In the genomic region with DNA sequence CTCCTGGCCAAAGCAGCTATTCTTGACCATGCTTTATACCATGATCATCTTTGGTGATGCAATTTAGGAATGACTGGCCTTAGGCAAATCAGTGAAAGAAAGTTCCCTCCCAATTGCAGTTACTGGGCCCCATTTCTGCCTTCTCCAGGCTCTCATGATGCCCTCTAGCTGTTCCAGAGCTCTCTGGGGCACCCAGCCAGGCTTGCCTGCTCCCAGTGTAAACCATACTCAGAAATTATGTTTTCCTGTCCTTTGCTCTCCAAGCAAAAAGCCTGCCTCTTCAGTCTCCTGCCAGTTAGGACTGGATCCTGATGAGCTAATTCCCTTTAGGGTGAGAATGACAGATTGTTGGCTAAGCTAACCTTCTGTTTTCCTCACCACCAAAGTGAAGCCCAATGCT, we compare ENCODE assay signal across 8 cellular contexts.
DNase-seq lines count a peak whose midpoint lies in the region; ATAC-seq, FAIRE-seq and TF ChIP-seq lines count a peak whose summit lies in the region.
"Had no signal": no experiment of that assay in that cellular context is flagged by ENCODE, and none has a peak within 500 bp of the region (broad histone marks: within the 10 kb centered on the region; RNA-seq: fewer than 3 reads in every experiment).

No MANE protein-coding gene starts in this region.

- ATAC-seq in HG03108 (IDR thresholded peaks at IDR 0.05; ENCODE audit: unreplicated experiment): no peak

- FAIRE-seq in HTR-8/SVneo (lab: Jason Lieb, UNC): no peak
- no peak for FAIRE-seq in RCC 7860 (lab: Jason Lieb, UNC)

- H3K79me2 ChIP-seq in SK-N-SH (ENCODE audit: insufficient read depth): no peaks in the 10 kb centered on the region

- no peak overlapping the region for H3K9ac ChIP-seq in SK-N-SH

- CTCF ChIA-PET in SK-N-SH (lab: Yijun Ruan, JAX): interaction anchor here (1.2 kb wide), 1 partner anchor 30 kb away, joined by 3 read pairs; no protein-coding TSS in a partner anchor

- no peak for TF ChIP-seq EP300 in SK-N-SH (IDR thresholded peaks at IDR 0.05; ENCODE audit: borderline replicate concordance in 1 of 2, low read depth in 1 of 2, low read length in 1 of 2)

- POLR2A ChIA-PET in SK-N-SH (lab: Yijun Ruan, JAX): interaction anchor here (0.6 kb wide), 1 partner anchor 54 kb away, joined by 4 read pairs; no protein-coding TSS in a partner anchor

- H3K4me3 ChIP-seq in SK-N-SH (ENCODE audit: low read depth in 2 of 2, low read length in 1 of 2): no peak overlapping the region

- H3K9me2 ChIP-seq in SK-N-SH: no peaks in the 10 kb centered on the region

- H4K20me1 ChIP-seq in SK-N-SH (ENCODE audit: insufficient read depth): no peaks in the 10 kb centered on the region

- H3K27me3 ChIP-seq in SK-N-SH (ENCODE audit: insufficient read depth): no peaks in the 10 kb centered on the region

- no peak overlapping the region for H2AFZ ChIP-seq in SK-N-SH (ENCODE audit: low read depth)

- H3F3A ChIP-seq in SK-N-SH (replicated peaks; ENCODE audit: insufficient read depth): no peaks in the 10 kb centered on the region

- H3K27ac ChIP-seq in SK-N-SH (ENCODE audit: low read depth in 2 of 2, low read length in 1 of 2): no peak overlapping the region
- peak overlapping the region; percentile 81 for H3K27ac ChIP-seq in temporal lobe (ENCODE audit: low read depth, low read length)
- H3K27ac ChIP-seq: HL-60 had no signal

- no peak for TF ChIP-seq RAD21 in SK-N-SH (IDR thresholded peaks at IDR 0.05; ENCODE audit: low read length)

- no peak for TF ChIP-seq POLR2A in erythroblast (IDR thresholded peaks at IDR 0.05; ENCODE audit: low read length)

- no peaks in the 10 kb centered on the region for H3K36me3 ChIP-seq in SK-N-SH (replicated peaks in 1 of 2; ENCODE audit: control insufficient read depth in 1 of 2, insufficient read depth in 2 of 2, low read length in 1 of 2)

- no peak for TF ChIP-seq CTCF in SK-N-SH (IDR thresholded peaks at IDR 0.05)

- no peaks in the 10 kb centered on the region for H3K9me3 ChIP-seq in SK-N-SH

- H3K4me2 ChIP-seq in SK-N-SH: no peak overlapping the region

- peaks cover 3 to 7% of the 10 kb centered on the region in 2 experiments; a peak in 1 of 4 replicates for H3K4me1 ChIP-seq in SK-N-SH (ENCODE audit: control insufficient read depth in 1 of 2, insufficient read depth in 2 of 2, low read depth in 1 of 2, low read length in 1 of 2)

- DNase-seq in HTR-8/SVneo (ENCODE audit: insufficient read length, low spot score) (peak; percentile 37), SK-N-SH (no peak), foreskin melanocyte (peak; percentile 64), erythroblast (lab: John Stamatoyannopoulos, UW) (no peak), RCC 7860 (ENCODE audit: low spot score) (no peak)

TF ChIP-seq in SK-N-SH, 30 proteins besides CTCF, POLR2A, EP300 and RAD21:
- TF ChIP-seq, protein P1, sequence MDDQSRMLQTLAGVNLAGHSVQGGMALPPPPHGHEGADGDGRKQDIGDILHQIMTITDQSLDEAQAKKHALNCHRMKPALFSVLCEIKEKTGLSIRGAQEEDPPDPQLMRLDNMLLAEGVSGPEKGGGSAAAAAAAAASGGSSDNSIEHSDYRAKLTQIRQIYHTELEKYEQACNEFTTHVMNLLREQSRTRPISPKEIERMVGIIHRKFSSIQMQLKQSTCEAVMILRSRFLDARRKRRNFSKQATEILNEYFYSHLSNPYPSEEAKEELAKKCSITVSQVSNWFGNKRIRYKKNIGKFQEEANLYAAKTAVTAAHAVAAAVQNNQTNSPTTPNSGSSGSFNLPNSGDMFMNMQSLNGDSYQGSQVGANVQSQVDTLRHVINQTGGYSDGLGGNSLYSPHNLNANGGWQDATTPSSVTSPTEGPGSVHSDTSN (IDR thresholded peaks at IDR 0.05): 0 out of 2 replicates have a peak, but pooled peaks have one; percentile 12
- no peak for TF ChIP-seq TAF1 (IDR thresholded peaks at IDR 0.05; ENCODE audit: borderline replicate concordance, low read depth, low read length)
- TF ChIP-seq, protein P2, sequence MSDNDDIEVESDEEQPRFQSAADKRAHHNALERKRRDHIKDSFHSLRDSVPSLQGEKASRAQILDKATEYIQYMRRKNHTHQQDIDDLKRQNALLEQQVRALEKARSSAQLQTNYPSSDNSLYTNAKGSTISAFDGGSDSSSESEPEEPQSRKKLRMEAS (IDR thresholded peaks at IDR 0.05; ENCODE audit: low read depth): no peak
- TF ChIP-seq NFIC (IDR thresholded peaks at IDR 0.05; ENCODE audit: borderline replicate concordance): 0 out of 2 replicates have a peak, but pooled peaks have one; percentile 52
- TF ChIP-seq, protein P3, sequence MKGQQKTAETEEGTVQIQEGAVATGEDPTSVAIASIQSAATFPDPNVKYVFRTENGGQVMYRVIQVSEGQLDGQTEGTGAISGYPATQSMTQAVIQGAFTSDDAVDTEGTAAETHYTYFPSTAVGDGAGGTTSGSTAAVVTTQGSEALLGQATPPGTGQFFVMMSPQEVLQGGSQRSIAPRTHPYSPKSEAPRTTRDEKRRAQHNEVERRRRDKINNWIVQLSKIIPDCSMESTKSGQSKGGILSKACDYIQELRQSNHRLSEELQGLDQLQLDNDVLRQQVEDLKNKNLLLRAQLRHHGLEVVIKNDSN (IDR thresholded peaks at IDR 0.05; ENCODE audit: borderline replicate concordance, low read depth): no peak

Comparison
In these comparisons a context has a peak if more than half of its experiments do, and no peak if none do; other contexts are left out.
1. DNase-seq: peak in HTR-8/SVneo (single experiment) and foreskin melanocyte (single experiment); none in SK-N-SH (single experiment), erythroblast (0 of 2) and RCC 7860 (single experiment).